In genomic region chrX:154431321-154431720, GRCh38 we compare ENCODE assay signal across 18 cellular contexts. TPM values are rescaled to one million over a fixed set of nuclear protein-coding genes. Genes with fewer than 3 reads are reported as not detected.
A peak's percentile ranks its signal among the peaks of the same experiment; 100 is the strongest.
DNase-seq lines count a peak whose midpoint lies in the region; ATAC-seq and TF ChIP-seq lines count a peak whose summit lies in the region.
"Had no signal": no experiment of that assay in that cellular context is flagged by ENCODE, and none has a peak within 500 bp of the region (broad histone marks: within the 10 kb centered on the region; RNA-seq: fewer than 3 reads in every experiment).

No MANE protein-coding gene starts in this region.

- peaks cover 3 to 59% (median 29%) of the 10 kb centered on the region in 6 donors for H3K4me1 ChIP-seq in spleen
- peaks cover 26% of the 10 kb centered on the region for H3K4me1 ChIP-seq in mesenchymal stem cell (ENCODE audit: control insufficient read depth, insufficient read depth, low read depth, low read length)

- no peak overlapping the region for H3K4me3 Mint-ChIP-seq in activated naive CD4-positive, alpha-beta T cell treated with anti-CD3 and anti-CD28 coated beads for 36 hours
- peak overlapping the region in 3 of 5 experiments; percentile 14 to 60 (median 28) for H3K4me3 Mint-ChIP-seq in brain
- no peak overlapping the region for H3K4me3 Mint-ChIP-seq in stimulated activated effector memory CD8-positive, alpha-beta T cell treated with anti-CD3 and anti-CD28 coated beads, Interleukin-12 subunit alpha, Interleukin-12 subunit beta, amount 100 ng/mL, for 72 hours
- H3K4me3 Mint-ChIP-seq: activated naive CD4-positive, alpha-beta T cell treated with anti-CD3 and anti-CD28 coated beads, Interleukin-2, amount 50 U/mL, for 24 hours had no signal

- TF ChIP-seq CTCF in NB4 (IDR thresholded peaks at IDR 0.05; ENCODE audit: low read depth, low read length) (no peak), brain (conservative IDR thresholded peaks at IDR 0.05) (no peak), spleen (IDR thresholded peaks at IDR 0.05 in 8 of 11, conservative IDR thresholded peaks at IDR 0.05 in 3 of 11) (no peak)

- DNase-seq in activated naive CD4-positive, alpha-beta T cell treated with anti-CD3 and anti-CD28 coated beads for 36 hours, result no peak
- no peak for DNase-seq in activated naive CD4-positive, alpha-beta T cell treated with Interleukin-2 at 50 U/mL for 16 hours
- DNase-seq in NB4 (ENCODE audit: low read depth), result peak; percentile 83
- DNase-seq in spleen, result no peak
- no peak for DNase-seq in mesenchymal stem cell
- no peak for DNase-seq in NCI-H82 (lab: John Stamatoyannopoulos, UW)
- no peak for DNase-seq in stimulated activated effector memory CD8-positive, alpha-beta T cell treated with anti-CD3 and anti-CD28 coated beads, Interleukin-12 subunit alpha, Interleukin-12 subunit beta, amount 100 ng/mL, for 72 hours (ENCODE audit: low spot score in 2 of 2)
- DNase-seq: dermis blood vessel endothelial cell; islet precursor cell; NCI-H1417 treated with DMSO at 0.1 percent for 48 hours; NCI-H2171; NCI-H748 treated with DMSO at 0.1 percent for 48 hours; stimulated activated naive CD4-positive, alpha-beta T cell had no signal

- H3K4me2 ChIP-seq in mesenchymal stem cell (ENCODE audit: low read length, poor library complexity, severe bottlenecking), result no peak overlapping the region

- H3K9me3 ChIP-seq in spleen, result no peaks in the 10 kb centered on the region
- no peaks in the 10 kb centered on the region for H3K9me3 ChIP-seq in mesenchymal stem cell (ENCODE audit: control insufficient read depth, low read length)
- H3K9me3 ChIP-seq: heart right ventricle had no signal

- 23 to 56% (median 47%) methylated on average over 3 to 6 of the region's 6 CpGs for WGBS in spleen, 5 donors
- WGBS in mesenchymal stem cell, result 79% methylated on average over 4 of the region's 6 CpGs

- no peak overlapping the region for H4K8ac ChIP-seq in mesenchymal stem cell (ENCODE audit: low read length)

- intact Hi-C loops in activated naive CD4-positive, alpha-beta T cell treated with anti-CD3 and anti-CD28 coated beads for 36 hours (cut with micrococcal nuclease), result no loop called here
- intact Hi-C loops in spleen (cut with DNase I; ENCODE audit: low total_unique reads), result no loop called here

- no peaks in the 10 kb centered on the region for H3K27me3 ChIP-seq in spleen (replicated peaks in 1 of 7)
- H3K27me3 ChIP-seq in mesenchymal stem cell (ENCODE audit: control insufficient read depth in 1 of 2, insufficient read depth in 1 of 2, low read length in 2 of 2), result peaks cover 0 to 3% of the 10 kb centered on the region in 2 experiments
- H3K27me3 ChIP-seq: heart right ventricle had no signal

- ATAC-seq in stimulated activated effector memory CD8-positive, alpha-beta T cell treated with anti-CD3 and anti-CD28 coated beads, Interleukin-12 subunit alpha, Interleukin-12 subunit beta, amount 100 ng/mL, for 72 hours, result no peak
- ATAC-seq: Panc1 had no signal

- no peak overlapping the region for H3K23ac ChIP-seq in mesenchymal stem cell (ENCODE audit: low read length in 2 of 2)

- no peak overlapping the region for H2AFZ ChIP-seq in mesenchymal stem cell (ENCODE audit: low read depth, low read length)

- no peak overlapping the region for H3K14ac ChIP-seq in mesenchymal stem cell (ENCODE audit: low read length in 2 of 2)

- H3K18ac ChIP-seq in mesenchymal stem cell (ENCODE audit: low read depth in 1 of 2, low read length in 2 of 2), result no peak overlapping the region

- peaks cover 10% of the 10 kb centered on the region for H3K79me1 ChIP-seq in mesenchymal stem cell (replicated peaks; ENCODE audit: low read length, poor library complexity, severe bottlenecking)

- H2BK12ac ChIP-seq in mesenchymal stem cell (ENCODE audit: low read length in 2 of 2), result peak overlapping the region in 1 of 2 experiments; percentile 52

- no peak overlapping the region for H2BK15ac ChIP-seq in mesenchymal stem cell (ENCODE audit: low read depth, poor library complexity, severe bottlenecking)

- peaks cover 28% of the 10 kb centered on the region for H3K4me1 Mint-ChIP-seq in activated naive CD4-positive, alpha-beta T cell treated with anti-CD3 and anti-CD28 coated beads for 36 hours (ENCODE audit: low read depth)
- peaks cover 38% of the 10 kb centered on the region for H3K4me1 Mint-ChIP-seq in brain
- peaks cover 34% of the 10 kb centered on the region for H3K4me1 Mint-ChIP-seq in stimulated activated effector memory CD8-positive, alpha-beta T cell treated with anti-CD3 and anti-CD28 coated beads, Interleukin-12 subunit alpha, Interleukin-12 subunit beta, amount 100 ng/mL, for 72 hours

- peaks cover 0 to 46% (median 15%) of the 10 kb centered on the region in 6 donors for H3K36me3 ChIP-seq in spleen
- H3K36me3 ChIP-seq in mesenchymal stem cell (ENCODE audit: control insufficient read depth in 1 of 2, insufficient read depth in 2 of 2, low read depth in 1 of 2, low read length in 2 of 2), result peaks cover 43 to 54% of the 10 kb centered on the region in 2 experiments

- H3K27me3 Mint-ChIP-seq in activated naive CD4-positive, alpha-beta T cell treated with anti-CD3 and anti-CD28 coated beads for 36 hours (ENCODE audit: low read depth), result no peaks in the 10 kb centered on the region
- no peaks in the 10 kb centered on the region for H3K27me3 Mint-ChIP-seq in brain
- H3K27me3 Mint-ChIP-seq: activated naive CD4-positive, alpha-beta T cell treated with anti-CD3 and anti-CD28 coated beads, Interleukin-2, amount 50 U/mL, for 24 hours; progenitor cell of endocrine pancreas had no signal

- no peak overlapping the region for H2AK5ac ChIP-seq in mesenchymal stem cell (ENCODE audit: low read length, severe bottlenecking)

- no peaks in the 10 kb centered on the region for H3K9me3 Mint-ChIP-seq in activated naive CD4-positive, alpha-beta T cell treated with anti-CD3 and anti-CD28 coated beads for 36 hours
- H3K9me3 Mint-ChIP-seq in brain, result peaks cover 0 to 39% (median 4%) of the 10 kb centered on the region in 5 experiments
- H3K9me3 Mint-ChIP-seq in stimulated activated effector memory CD8-positive, alpha-beta T cell treated with anti-CD3 and anti-CD28 coated beads, Interleukin-12 subunit alpha, Interleukin-12 subunit beta, amount 100 ng/mL, for 72 hours, result no peaks in the 10 kb centered on the region
- H3K9me3 Mint-ChIP-seq: activated naive CD4-positive, alpha-beta T cell treated with anti-CD3 and anti-CD28 coated beads, Interleukin-2, amount 50 U/mL, for 24 hours had no signal

- CTCF ChIA-PET in activated naive CD4-positive, alpha-beta T cell treated with anti-CD3 and anti-CD28 coated beads for 36 hours (lab: Charles Lee), result interaction anchor here (1.0 kb wide), 1 partner anchor 58 kb away, joined by 4 read pairs; no protein-coding TSS in a partner anchor

- peak overlapping the region; percentile 56 for H3K27ac Mint-ChIP-seq in activated naive CD4-positive, alpha-beta T cell treated with anti-CD3 and anti-CD28 coated beads for 36 hours
- H3K27ac Mint-ChIP-seq in brain, result peak overlapping the region in 3 of 5 experiments; percentile 28 to 59 (median 52)
- H3K27ac Mint-ChIP-seq in stimulated activated effector memory CD8-positive, alpha-beta T cell treated with anti-CD3 and anti-CD28 coated beads, Interleukin-12 subunit alpha, Interleukin-12 subunit beta, amount 100 ng/mL, for 72 hours, result no peak overlapping the region
- H3K27ac Mint-ChIP-seq: activated naive CD4-positive, alpha-beta T cell treated with anti-CD3 and anti-CD28 coated beads, Interleukin-2, amount 50 U/mL, for 24 hours; progenitor cell of endocrine pancreas had no signal

- H3K9ac ChIP-seq in mesenchymal stem cell (ENCODE audit: low read length), result no peak overlapping the region

- no peak overlapping the region for H2BK120ac ChIP-seq in mesenchymal stem cell (ENCODE audit: low read depth, low read length)

- H2BK5ac ChIP-seq in mesenchymal stem cell (ENCODE audit: low read depth, low read length, poor library complexity, severe bottlenecking), result no peak overlapping the region

- no peak overlapping the region for H4K91ac ChIP-seq in mesenchymal stem cell (ENCODE audit: low read length)

- no peak for TF ChIP-seq POLR2A in NB4 (IDR thresholded peaks at IDR 0.05; ENCODE audit: extremely low read depth, insufficient read length)
- no peak for TF ChIP-seq POLR2A in spleen (IDR thresholded peaks at IDR 0.05)

- peak overlapping the region in 7 of 8 donors; percentile 27 to 94 (median 90) for H3K27ac ChIP-seq in spleen
- no peak overlapping the region for H3K27ac ChIP-seq in mesenchymal stem cell (ENCODE audit: low read length, poor library complexity, severe bottlenecking)

- H3K36me3 Mint-ChIP-seq in activated naive CD4-positive, alpha-beta T cell treated with anti-CD3 and anti-CD28 coated beads for 36 hours (ENCODE audit: low read depth), result peaks cover 4% of the 10 kb centered on the region
- H3K36me3 Mint-ChIP-seq in brain, result peaks cover 20% of the 10 kb centered on the region
- H3K36me3 Mint-ChIP-seq in stimulated activated effector memory CD8-positive, alpha-beta T cell treated with anti-CD3 and anti-CD28 coated beads, Interleukin-12 subunit alpha, Interleukin-12 subunit beta, amount 100 ng/mL, for 72 hours, result peaks cover 34% of the 10 kb centered on the region
- H3K36me3 Mint-ChIP-seq: activated naive CD4-positive, alpha-beta T cell treated with anti-CD3 and anti-CD28 coated beads, Interleukin-2, amount 50 U/mL, for 24 hours had no signal

- no peak overlapping the region for H3K4ac ChIP-seq in mesenchymal stem cell (ENCODE audit: low read depth in 1 of 2, low read length in 2 of 2)

- peak overlapping the region; percentile 46 for H3K4me3 ChIP-seq in NB4 (ENCODE audit: low read depth, low read length)
- H3K4me3 ChIP-seq in spleen, result peak overlapping the region in 1 of 8 donors; percentile 86
- H3K4me3 ChIP-seq in mesenchymal stem cell (ENCODE audit: insufficient read depth in 1 of 2, low read depth in 1 of 2, low read length in 2 of 2), result no peak overlapping the region
- H3K4me3 ChIP-seq: heart right ventricle had no signal

RNA-seq across cellular contexts. Expression of gene ATP6AP1, which starts 2.8 kb away (rescaled TPM):
- total RNA-seq in activated naive CD4-positive, alpha-beta T cell treated with anti-CD3 and anti-CD28 coated beads for 36 hours, result 10 to 100 TPM; 20.3 to 21.1 TPM
- 270 TPM for polyA plus RNA-seq in brain (ENCODE audit: insufficient read depth, low read depth, low replicate concordance)
- total RNA-seq in spleen, result 100 to 1,000 TPM in 3 of 7 donors, 10 to 100 TPM in 4; 80.3 to 127 (median 99.9) TPM
- 10 to 100 TPM; 34.2 to 62.3 (median 44.1) TPM for polyA plus RNA-seq in spleen
- 157 TPM for polyA plus RNA-seq in mesenchymal stem cell (2013, experiment 1 of 2)
- polyA plus RNA-seq in mesenchymal stem cell (2013, experiment 2 of 2), result 156 TPM

RNA-seq across cellular contexts. Expression of gene GDI1, which starts 5.6 kb away (rescaled TPM):
- total RNA-seq in activated naive CD4-positive, alpha-beta T cell treated with anti-CD3 and anti-CD28 coated beads for 36 hours, result 10 to 100 TPM; 93.6 to 96.9 TPM
- polyA plus RNA-seq in brain (ENCODE audit: insufficient read depth, low read depth, low replicate concordance) (830 TPM), spleen (100 to 1,000 TPM in 2 of 3 donors, 10 to 100 TPM in 1; 56.2 to 125 (median 107) TPM)
- total RNA-seq in spleen, result 100 to 1,000 TPM in 6 of 7 donors, 10 to 100 TPM in 1; 88.7 to 137 (median 111) TPM
- 109 TPM for polyA plus RNA-seq in mesenchymal stem cell (2013, experiment 1 of 2)
- polyA plus RNA-seq in mesenchymal stem cell (2013, experiment 2 of 2), result 102 TPM

RNA-seq across cellular contexts. Expression of gene FAM50A, which starts 12.6 kb away (rescaled TPM):
- 10 to 100 TPM; 39.7 to 43.7 TPM for total RNA-seq in activated naive CD4-positive, alpha-beta T cell treated with anti-CD3 and anti-CD28 coated beads for 36 hours
- polyA plus RNA-seq in brain (ENCODE audit: insufficient read depth, low read depth, low replicate concordance), result 125 TPM
- 10 to 100 TPM; 30.3 to 53.9 (median 45.5) TPM for total RNA-seq in spleen
- polyA plus RNA-seq in spleen, result 100 to 1,000 TPM in 1 of 3 donors, 10 to 100 TPM in 2; 65.7 to 123 (median 99.4) TPM
- polyA plus RNA-seq in mesenchymal stem cell (2013, experiment 1 of 2), result 129 TPM
- polyA plus RNA-seq in mesenchymal stem cell (2013, experiment 2 of 2), result 129 TPM

RNA-seq across cellular contexts. Expression of gene TAFAZZIN, which starts 20.0 kb away (rescaled TPM):
- total RNA-seq in activated naive CD4-positive, alpha-beta T cell treated with anti-CD3 and anti-CD28 coated beads for 36 hours, result 10 to 100 TPM; 63.7 to 66.5 TPM
- polyA plus RNA-seq in brain (ENCODE audit: insufficient read depth, low read depth, low replicate concordance), result 23.3 TPM
- total RNA-seq in spleen, result 100 to 1,000 TPM in 1 of 7 donors, 10 to 100 TPM in 6; 70.1 to 107 (median 76.3) TPM
- polyA plus RNA-seq in spleen, result 100 to 1,000 TPM in 2 of 3 donors, 10 to 100 TPM in 1; 65.7 to 135 (median 115) TPM
- 15.9 TPM for polyA plus RNA-seq in mesenchymal stem cell (2013, experiment 1 of 2)
- 14.1 TPM for polyA plus RNA-seq in mesenchymal stem cell (2013, experiment 2 of 2)

RNA-seq across cellular contexts. Expression of gene DNASE1L1, which starts 22.3 kb away (rescaled TPM):
- total RNA-seq in activated naive CD4-positive, alpha-beta T cell treated with anti-CD3 and anti-CD28 coated beads for 36 hours, result 1 to 10 TPM; 7.9 to 9.0 TPM
- 30.0 TPM for polyA plus RNA-seq in brain (ENCODE audit: insufficient read depth, low read depth, low replicate concordance)
- total RNA-seq in spleen, result 10 to 100 TPM; 25.9 to 54.5 (median 43.5) TPM
- 10 to 100 TPM; 18.1 to 26.5 (median 22.5) TPM for polyA plus RNA-seq in spleen
- polyA plus RNA-seq in mesenchymal stem cell (2013, experiment 1 of 2), result 53.5 TPM
- polyA plus RNA-seq in mesenchymal stem cell (2013, experiment 2 of 2), result 52.9 TPM

Comparison
In these comparisons a context has a peak if more than half of its experiments do, and no peak if none do; other contexts are left out.
1. H3K4me3 Mint-ChIP-seq: peak in brain (3 of 5); none in activated naive CD4-positive, alpha-beta T cell treated with anti-CD3 and anti-CD28 coated beads for 36 hours (single experiment) and stimulated activated effector memory CD8-positive, alpha-beta T cell treated with anti-CD3 and anti-CD28 coated beads, Interleukin-12 subunit alpha, Interleukin-12 subunit beta, amount 100 ng/mL, for 72 hours (single experiment).